ENCODE assay signal across 1 cellular context in the genomic region with DNA sequence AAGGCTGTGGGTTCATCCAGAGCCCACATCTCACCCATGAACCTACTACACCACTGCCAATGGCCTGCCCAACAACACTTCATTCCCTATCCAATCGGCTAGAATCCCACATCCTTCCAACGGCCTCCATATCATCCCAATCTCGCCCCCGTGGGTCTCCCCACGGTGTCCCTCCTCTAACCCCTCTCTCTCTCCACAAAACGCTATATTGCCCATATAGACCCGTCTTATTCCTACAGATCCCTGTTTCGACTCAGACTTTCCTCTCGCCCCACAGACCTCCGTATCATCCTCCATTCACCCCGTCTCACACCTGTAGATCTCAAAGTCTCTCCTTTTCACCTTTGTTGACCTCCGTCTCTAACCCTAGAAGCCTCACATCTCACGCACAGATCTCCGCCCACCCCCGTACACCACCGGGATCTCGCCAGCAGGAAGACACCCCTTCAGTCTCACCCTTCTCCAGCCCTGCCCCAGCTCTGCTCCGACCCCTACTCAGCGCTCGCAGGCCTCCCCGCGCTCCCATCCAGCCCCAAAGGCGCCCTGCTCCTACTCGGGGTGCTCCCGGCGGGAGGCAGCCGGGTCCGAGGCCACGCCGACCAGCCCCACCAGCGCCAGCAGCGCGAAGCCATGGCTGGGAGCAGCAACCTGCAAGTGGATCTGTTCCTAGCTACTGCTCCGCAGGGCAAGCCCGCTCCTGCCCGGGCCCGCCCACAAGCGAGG.
TF ChIP-seq lines count a peak whose summit lies in the region.

A gene with protein sequence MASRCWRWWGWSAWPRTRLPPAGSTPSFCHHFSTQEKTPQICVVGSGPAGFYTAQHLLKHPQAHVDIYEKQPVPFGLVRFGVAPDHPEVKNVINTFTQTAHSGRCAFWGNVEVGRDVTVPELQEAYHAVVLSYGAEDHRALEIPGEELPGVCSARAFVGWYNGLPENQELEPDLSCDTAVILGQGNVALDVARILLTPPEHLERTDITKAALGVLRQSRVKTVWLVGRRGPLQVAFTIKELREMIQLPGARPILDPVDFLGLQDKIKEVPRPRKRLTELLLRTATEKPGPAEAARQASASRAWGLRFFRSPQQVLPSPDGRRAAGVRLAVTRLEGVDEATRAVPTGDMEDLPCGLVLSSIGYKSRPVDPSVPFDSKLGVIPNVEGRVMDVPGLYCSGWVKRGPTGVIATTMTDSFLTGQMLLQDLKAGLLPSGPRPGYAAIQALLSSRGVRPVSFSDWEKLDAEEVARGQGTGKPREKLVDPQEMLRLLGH (minus strand): TSS at position 682 of the 723 bp plus-strand sequence. CDS start 50 bp downstream, at position 632.

TF ChIP-seq in HepG2, 621 proteins besides CTCF, POLR2A, EP300 and RAD21 (continued from another document and continues in another):
- TF ChIP-seq PAXIP1 (CRISPR knock-in tag; conservative IDR thresholded peaks at IDR 0.05) (0 out of 2 replicates have a peak, but pooled peaks have one; percentile 10), THRA (CRISPR knock-in tag; IDR thresholded peaks at IDR 0.05; ENCODE audit: borderline replicate concordance) (peak; percentile 77), ZNF781 (CRISPR knock-in tag; IDR thresholded peaks at IDR 0.05; ENCODE audit: borderline replicate concordance, not compliant biosample characterization) (peak; percentile 85), ZNF180 (CRISPR knock-in tag; IDR thresholded peaks at IDR 0.05; ENCODE audit: borderline replicate concordance, low read depth) (0 out of 2 replicates have a peak, but pooled peaks have one; percentile 78), CBX2 (IDR thresholded peaks at IDR 0.05; ENCODE audit: low read depth, low read length) (no peak), CBX2 (CRISPR knock-in tag; IDR thresholded peaks at IDR 0.05; ENCODE audit: low read depth) (no peak), ZNF207 (IDR thresholded peaks at IDR 0.05; ENCODE audit: borderline replicate concordance) (no peak), ZSCAN25 (CRISPR knock-in tag; IDR thresholded peaks at IDR 0.05) (peak; percentile 94), ZNF121 (CRISPR knock-in tag; IDR thresholded peaks at IDR 0.05) (peak; percentile 50; the same call in 1 of the 2 replicates), RORA (CRISPR knock-in tag; IDR thresholded peaks at IDR 0.05) (no peak), DMAP1 (CRISPR knock-in tag; IDR thresholded peaks at IDR 0.05) (peak; percentile 33; the same call in 1 of the 2 replicates), NFKBIZ (CRISPR knock-in tag; IDR thresholded peaks at IDR 0.05) (peak; percentile 70), ZFP90 (CRISPR knock-in tag; IDR thresholded peaks at IDR 0.05; ENCODE audit: borderline replicate concordance) (peak; percentile 77; the same call in 1 of the 2 replicates), MTF1 (CRISPR knock-in tag; IDR thresholded peaks at IDR 0.05) (no peak), PAF1 (CRISPR knock-in tag; IDR thresholded peaks at IDR 0.05) (no peak), ZNF441 (CRISPR knock-in tag; IDR thresholded peaks at IDR 0.05; ENCODE audit: borderline replicate concordance) (no peak), PAWR (CRISPR knock-in tag; IDR thresholded peaks at IDR 0.05; ENCODE audit: borderline replicate concordance) (no peak), NFYB (CRISPR knock-in tag; IDR thresholded peaks at IDR 0.05) (no peak), KLF13 (CRISPR knock-in tag; IDR thresholded peaks at IDR 0.05) (peak; percentile 75; the same call in 1 of the 2 replicates), ZNF350 (CRISPR knock-in tag; IDR thresholded peaks at IDR 0.05; ENCODE audit: borderline replicate concordance, low read depth) (0 out of 2 replicates have a peak, but pooled peaks have one; percentile 1), ZSCAN20 (CRISPR knock-in tag; IDR thresholded peaks at IDR 0.05; ENCODE audit: borderline replicate concordance) (peak; percentile 84; the same call in 1 of the 2 replicates), ZNF550 (CRISPR knock-in tag; IDR thresholded peaks at IDR 0.05; ENCODE audit: borderline replicate concordance) (no peak), HMGA1 (CRISPR knock-in tag; conservative IDR thresholded peaks at IDR 0.05) (no peak), SALL1 (CRISPR knock-in tag; IDR thresholded peaks at IDR 0.05) (peak; percentile 76), ZBTB7B (CRISPR knock-in tag; IDR thresholded peaks at IDR 0.05) (peak; percentile 65), ELF1 (CRISPR knock-in tag; IDR thresholded peaks at IDR 0.05) (no peak), MTERF4 (CRISPR knock-in tag; IDR thresholded peaks at IDR 0.05) (no peak), ZNF644 (CRISPR knock-in tag; IDR thresholded peaks at IDR 0.05; ENCODE audit: low read depth) (0 out of 2 replicates have a peak, but pooled peaks have one; percentile 7), ZNF549 (CRISPR knock-in tag; IDR thresholded peaks at IDR 0.05) (no peak), MED8 (CRISPR knock-in tag; IDR thresholded peaks at IDR 0.05; ENCODE audit: insufficient replicate concordance) (no peak), ZNF513 (CRISPR knock-in tag; conservative IDR thresholded peaks at IDR 0.05) (no peak), RFX3 (CRISPR knock-in tag; IDR thresholded peaks at IDR 0.05) (no peak), JUN (CRISPR knock-in tag; IDR thresholded peaks at IDR 0.05) (no peak), HCFC1 (IDR thresholded peaks at IDR 0.05; ENCODE audit: low read depth, low read length) (no peak), ZNF253 (CRISPR knock-in tag; IDR thresholded peaks at IDR 0.05; ENCODE audit: borderline replicate concordance) (peak; percentile 18; the same call in 1 of the 2 replicates), FOXC1 (CRISPR knock-in tag; IDR thresholded peaks at IDR 0.05; ENCODE audit: borderline replicate concordance) (no peak), HMG20A (CRISPR knock-in tag; IDR thresholded peaks at IDR 0.05; ENCODE audit: borderline replicate concordance) (no peak; the same call in 1 of the 2 replicates)
- TF ChIP-seq, protein P1, sequence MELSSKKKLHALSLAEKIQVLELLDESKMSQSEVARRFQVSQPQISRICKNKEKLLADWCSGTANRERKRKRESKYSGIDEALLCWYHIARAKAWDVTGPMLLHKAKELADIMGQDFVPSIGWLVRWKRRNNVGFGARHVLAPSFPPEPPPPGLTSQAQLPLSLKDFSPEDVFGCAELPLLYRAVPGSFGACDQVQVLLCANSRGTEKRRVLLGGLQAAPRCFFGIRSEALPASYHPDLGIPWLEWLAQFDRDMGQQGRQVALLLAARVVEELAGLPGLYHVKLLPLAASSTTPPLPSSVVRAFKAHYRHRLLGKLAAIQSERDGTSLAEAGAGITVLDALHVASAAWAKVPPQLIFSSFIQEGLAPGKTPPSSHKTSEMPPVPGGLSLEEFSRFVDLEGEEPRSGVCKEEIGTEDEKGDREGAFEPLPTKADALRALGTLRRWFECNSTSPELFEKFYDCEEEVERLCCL (CRISPR knock-in tag; IDR thresholded peaks at IDR 0.05; ENCODE audit: borderline replicate concordance): no peak
- TF ChIP-seq, protein P2, sequence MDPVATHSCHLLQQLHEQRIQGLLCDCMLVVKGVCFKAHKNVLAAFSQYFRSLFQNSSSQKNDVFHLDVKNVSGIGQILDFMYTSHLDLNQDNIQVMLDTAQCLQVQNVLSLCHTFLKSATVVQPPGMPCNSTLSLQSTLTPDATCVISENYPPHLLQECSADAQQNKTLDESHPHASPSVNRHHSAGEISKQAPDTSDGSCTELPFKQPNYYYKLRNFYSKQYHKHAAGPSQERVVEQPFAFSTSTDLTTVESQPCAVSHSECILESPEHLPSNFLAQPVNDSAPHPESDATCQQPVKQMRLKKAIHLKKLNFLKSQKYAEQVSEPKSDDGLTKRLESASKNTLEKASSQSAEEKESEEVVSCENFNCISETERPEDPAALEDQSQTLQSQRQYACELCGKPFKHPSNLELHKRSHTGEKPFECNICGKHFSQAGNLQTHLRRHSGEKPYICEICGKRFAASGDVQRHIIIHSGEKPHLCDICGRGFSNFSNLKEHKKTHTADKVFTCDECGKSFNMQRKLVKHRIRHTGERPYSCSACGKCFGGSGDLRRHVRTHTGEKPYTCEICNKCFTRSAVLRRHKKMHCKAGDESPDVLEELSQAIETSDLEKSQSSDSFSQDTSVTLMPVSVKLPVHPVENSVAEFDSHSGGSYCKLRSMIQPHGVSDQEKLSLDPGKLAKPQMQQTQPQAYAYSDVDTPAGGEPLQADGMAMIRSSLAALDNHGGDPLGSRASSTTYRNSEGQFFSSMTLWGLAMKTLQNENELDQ (CRISPR knock-in tag; IDR thresholded peaks at IDR 0.05; ENCODE audit: borderline replicate concordance): peak; percentile 48; the same call in 1 of the 2 replicates
- TF ChIP-seq, protein P3, sequence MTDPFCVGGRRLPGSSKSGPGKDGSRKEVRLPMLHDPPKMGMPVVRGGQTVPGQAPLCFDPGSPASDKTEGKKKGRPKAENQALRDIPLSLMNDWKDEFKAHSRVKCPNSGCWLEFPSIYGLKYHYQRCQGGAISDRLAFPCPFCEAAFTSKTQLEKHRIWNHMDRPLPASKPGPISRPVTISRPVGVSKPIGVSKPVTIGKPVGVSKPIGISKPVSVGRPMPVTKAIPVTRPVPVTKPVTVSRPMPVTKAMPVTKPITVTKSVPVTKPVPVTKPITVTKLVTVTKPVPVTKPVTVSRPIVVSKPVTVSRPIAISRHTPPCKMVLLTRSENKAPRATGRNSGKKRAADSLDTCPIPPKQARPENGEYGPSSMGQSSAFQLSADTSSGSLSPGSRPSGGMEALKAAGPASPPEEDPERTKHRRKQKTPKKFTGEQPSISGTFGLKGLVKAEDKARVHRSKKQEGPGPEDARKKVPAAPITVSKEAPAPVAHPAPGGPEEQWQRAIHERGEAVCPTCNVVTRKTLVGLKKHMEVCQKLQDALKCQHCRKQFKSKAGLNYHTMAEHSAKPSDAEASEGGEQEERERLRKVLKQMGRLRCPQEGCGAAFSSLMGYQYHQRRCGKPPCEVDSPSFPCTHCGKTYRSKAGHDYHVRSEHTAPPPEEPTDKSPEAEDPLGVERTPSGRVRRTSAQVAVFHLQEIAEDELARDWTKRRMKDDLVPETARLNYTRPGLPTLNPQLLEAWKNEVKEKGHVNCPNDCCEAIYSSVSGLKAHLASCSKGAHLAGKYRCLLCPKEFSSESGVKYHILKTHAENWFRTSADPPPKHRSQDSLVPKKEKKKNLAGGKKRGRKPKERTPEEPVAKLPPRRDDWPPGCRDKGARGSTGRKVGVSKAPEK (CRISPR knock-in tag; IDR thresholded peaks at IDR 0.05; ENCODE audit: borderline replicate concordance): peak; percentile 94; the same call in 1 of the 2 replicates
